25 cellular contexts compared by ENCODE assay signal in the genomic region with DNA sequence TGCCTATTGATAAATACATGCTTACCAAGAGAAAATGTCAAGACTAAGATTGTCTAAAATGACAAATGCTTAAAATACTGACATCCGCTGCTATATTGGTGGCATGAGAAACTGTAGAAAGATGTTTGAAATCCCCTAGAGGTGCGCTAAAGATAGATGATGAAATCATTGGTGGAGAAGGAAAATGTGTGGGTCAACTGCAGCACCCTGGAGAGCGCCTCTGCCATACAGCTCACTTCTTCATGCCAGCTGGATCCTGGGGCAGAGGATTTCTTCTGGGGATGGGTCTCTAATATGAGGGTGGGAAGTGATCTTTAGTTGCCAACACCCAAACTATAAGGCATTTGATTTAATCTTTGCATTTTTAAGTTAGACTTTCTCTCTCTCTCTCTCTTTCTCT.
DNase-seq lines count a peak whose midpoint lies in the region; ATAC-seq, FAIRE-seq and TF ChIP-seq lines count a peak whose summit lies in the region.
"Had no signal": no experiment of that assay in that cellular context is flagged by ENCODE, and none has a peak within 500 bp of the region (broad histone marks: within the 10 kb centered on the region; RNA-seq: fewer than 3 reads in every experiment).

No MANE protein-coding gene starts in this region.

- no peak overlapping the region for H3K4me2 ChIP-seq in H1 (ENCODE audit: insufficient read depth in 1 of 2, low read depth in 2 of 2, low read length in 2 of 2)
- H3K4me2 ChIP-seq in neural progenitor cell, result no peak overlapping the region
- H3K4me2 ChIP-seq: smooth muscle cell had no signal

- H3F3A ChIP-seq in neural progenitor cell (ENCODE audit: low read depth), result no peaks in the 10 kb centered on the region

- H3K23ac ChIP-seq in H1 (ENCODE audit: insufficient read length), result no peak overlapping the region

- no peak for TF ChIP-seq RAD21 in H1 (IDR thresholded peaks at IDR 0.05 in 1 of 2, conservative IDR thresholded peaks at IDR 0.05 in 1 of 2; ENCODE audit: low read depth in 2 of 2, low read length in 2 of 2)

- intact Hi-C loops in upper lobe of right lung (cut with DNase I), result no loop called here

- H3K14ac ChIP-seq in H1 (ENCODE audit: insufficient read length), result no peak overlapping the region

- H4K20me1 ChIP-seq in H1 (replicated peaks in 1 of 2; ENCODE audit: control insufficient read depth in 1 of 2, insufficient read depth in 2 of 2, low read length in 2 of 2) (no peaks in the 10 kb centered on the region), neural progenitor cell (ENCODE audit: low read depth) (no peaks in the 10 kb centered on the region)

- no peak for TF ChIP-seq CTCF in H1 (IDR thresholded peaks at IDR 0.05; ENCODE audit: control extremely low read depth in 1 of 3, insufficient read depth in 1 of 3, low read depth in 1 of 3, low read length in 3 of 3)
- no peak for TF ChIP-seq CTCF in neural progenitor cell (IDR thresholded peaks at IDR 0.05)
- no peak for TF ChIP-seq CTCF in WERI-Rb-1 (IDR thresholded peaks at IDR 0.05; ENCODE audit: low read depth, low read length)
- TF ChIP-seq CTCF in upper lobe of right lung (IDR thresholded peaks at IDR 0.05), result no peak

- no peak overlapping the region for H3K4me3 ChIP-seq in H1 (ENCODE audit: extremely low read depth in 1 of 4, insufficient read depth in 2 of 4, low read depth in 3 of 4, low read length in 4 of 4)
- no peak overlapping the region for H3K4me3 ChIP-seq in neural progenitor cell
- no peak overlapping the region for H3K4me3 ChIP-seq in WERI-Rb-1 (ENCODE audit: low read depth, low read length)
- H3K4me3 ChIP-seq in upper lobe of right lung, result no peak overlapping the region
- H3K4me3 ChIP-seq: smooth muscle cell had no signal

- H3K79me2 ChIP-seq in H1 (ENCODE audit: control insufficient read depth in 1 of 2, insufficient read depth in 2 of 2, low read length in 2 of 2) (no peaks in the 10 kb centered on the region), neural progenitor cell (ENCODE audit: low read depth) (no peaks in the 10 kb centered on the region)

- H2BK15ac ChIP-seq in H1 (ENCODE audit: low read length), result no peak overlapping the region

- no peak overlapping the region for H2AFZ ChIP-seq in H1 (ENCODE audit: low read length)
- H2AFZ ChIP-seq in neural progenitor cell (replicated peaks), result no peak overlapping the region

- no peak overlapping the region for H4K5ac ChIP-seq in H1 (ENCODE audit: insufficient read length, low read depth, low read length)

- no peak overlapping the region for H3K27ac Mint-ChIP-seq in neural progenitor cell
- H3K27ac Mint-ChIP-seq: activated T-helper 1 cell treated with anti-CD3 and anti-CD28 coated beads, Interleukin-12 subunit alpha, Interleukin-12 subunit beta, Interleukin-2, Interleukin-4 antibody, amounts not matched to agents 30 ng/mL and 10 ng/mL and 1 ng/mL, durations not matched to agents 14 hours and 24 hours and 36 hours; HFFc6; natural killer cell treated with Interleukin-12 subunit alpha and Interleukin-12 subunit beta and Interleukin-15 and Interleukin-18, amount 100 ng/mL, for 72 hours; T-helper 1 cell treated with Interleukin-12 subunit alpha and Interleukin-12 subunit beta and Interleukin-4 antibody, amounts not matched to agents 30 μg/mL and 1 μg/mL, for 36 hours had no signal

- H2BK20ac ChIP-seq in H1 (ENCODE audit: low read length), result no peak overlapping the region

- no peaks in the 10 kb centered on the region for H3K79me1 ChIP-seq in H1 (ENCODE audit: low read depth, low read length)

- H3K27me3 ChIP-seq in H1 (replicated peaks in 1 of 4; ENCODE audit: control insufficient read depth in 3 of 4, extremely low read depth in 1 of 4, insufficient read depth in 3 of 4, low read length in 3 of 4) (no peaks in the 10 kb centered on the region), neural progenitor cell (no peaks in the 10 kb centered on the region), WERI-Rb-1 (ENCODE audit: insufficient read depth, low read depth, severe bottlenecking) (no peaks in the 10 kb centered on the region), upper lobe of right lung (no peaks in the 10 kb centered on the region)

- H3K36me3 Mint-ChIP-seq in neural progenitor cell, result no peaks in the 10 kb centered on the region

- no peak overlapping the region for H4K91ac ChIP-seq in H1 (replicated peaks; ENCODE audit: insufficient read length, low read length)

- no peak overlapping the region for H2BK5ac ChIP-seq in H1 (ENCODE audit: low read depth, low read length)

- ATAC-seq in upper lobe of right lung, result no peak
- ATAC-seq in HG02623 (IDR thresholded peaks at IDR 0.05; ENCODE audit: unreplicated experiment), result no peak
- ATAC-seq: natural killer cell treated with Interleukin-12 subunit alpha and Interleukin-12 subunit beta and Interleukin-15 and Interleukin-18, amount 100 ng/mL, for 72 hours had no signal

- H3K56ac ChIP-seq in H1 (replicated peaks; ENCODE audit: insufficient read length, low read depth, low read length), result no peak overlapping the region

- peaks cover 4% of the 10 kb centered on the region for H3K27me3 Mint-ChIP-seq in neural progenitor cell (ENCODE audit: insufficient read depth, low read depth)
- H3K27me3 Mint-ChIP-seq: natural killer cell treated with Interleukin-12 subunit alpha and Interleukin-12 subunit beta and Interleukin-15 and Interleukin-18, amount 100 ng/mL, for 72 hours had no signal

- CTCF ChIA-PET in H1 (lab: Charles Lee; ENCODE audit: partially characterized antibody), result no interaction called here

- no peaks in the 10 kb centered on the region for H3K4me1 Mint-ChIP-seq in neural progenitor cell

- no peaks in the 10 kb centered on the region for H3K4me1 ChIP-seq in H1 (replicated peaks in 1 of 4; ENCODE audit: control insufficient read depth in 3 of 4, insufficient read depth in 4 of 4, low read length in 3 of 4)
- H3K4me1 ChIP-seq in neural progenitor cell, result no peaks in the 10 kb centered on the region
- H3K4me1 ChIP-seq in upper lobe of right lung, result no peaks in the 10 kb centered on the region

- H3K9me3 ChIP-seq in H1 (ENCODE audit: insufficient read depth in 2 of 2, low read depth in 1 of 2, low read length in 1 of 2) (no peaks in the 10 kb centered on the region), neural progenitor cell (ENCODE audit: low read depth) (no peaks in the 10 kb centered on the region), WERI-Rb-1 (ENCODE audit: severe bottlenecking) (no peaks in the 10 kb centered on the region), upper lobe of right lung (no peaks in the 10 kb centered on the region)
- H3K9me3 ChIP-seq: Caco-2 had no signal

- no peak overlapping the region for H2BK120ac ChIP-seq in H1 (replicated peaks; ENCODE audit: low read depth, low read length)

- 81% methylated on average over 3 of the region's 3 CpGs; no CpG with 5 or more reads in 1 of the 2 experiments for WGBS in H1 (ENCODE audit: extremely low coverage in 1 of 2, insufficient coverage in 1 of 2, insufficient read length in 1 of 2, insufficient replicate concordance in 2 of 2, low coverage in 1 of 2, low lambda C conversion rate in 2 of 2, missing lambda C conversion rate in 1 of 2), 2 experiments

- no peak overlapping the region for H3K4ac ChIP-seq in H1 (replicated peaks; ENCODE audit: insufficient read length, low read depth, low read length)

- H3K27ac ChIP-seq in H1 (ENCODE audit: low read depth, low read length) (no peak overlapping the region), neural progenitor cell (no peak overlapping the region), WERI-Rb-1 (no peak overlapping the region), upper lobe of right lung (no peak overlapping the region)

- H3K18ac ChIP-seq in H1 (ENCODE audit: extremely low read depth, low read length), result no peak overlapping the region

- POLR2A ChIA-PET in H1 (lab: Charles Lee; ENCODE audit: partially characterized antibody), result no interaction called here

- no peak overlapping the region for H3K4me3 Mint-ChIP-seq in neural progenitor cell
- H3K4me3 Mint-ChIP-seq: activated T-helper 1 cell treated with anti-CD3 and anti-CD28 coated beads, Interleukin-12 subunit alpha, Interleukin-12 subunit beta, Interleukin-2, Interleukin-4 antibody, amounts not matched to agents 30 ng/mL and 10 ng/mL and 1 ng/mL, durations not matched to agents 14 hours and 24 hours and 36 hours; HFFc6; natural killer cell treated with Interleukin-12 subunit alpha and Interleukin-12 subunit beta and Interleukin-15 and Interleukin-18, amount 100 ng/mL, for 72 hours; T-helper 1 cell treated with Interleukin-12 subunit alpha and Interleukin-12 subunit beta and Interleukin-4 antibody, amounts not matched to agents 30 μg/mL and 1 μg/mL, for 36 hours had no signal

- H3K9ac ChIP-seq in H1 (replicated peaks in 1 of 4; ENCODE audit: extremely low read depth in 1 of 4, low read depth in 3 of 4, low read length in 3 of 4) (no peak overlapping the region), neural progenitor cell (no peak overlapping the region)

- TF ChIP-seq POLR2A in H1 (IDR thresholded peaks at IDR 0.05; ENCODE audit: control extremely low read depth in 1 of 2, low read depth in 2 of 2, low read length in 2 of 2), result no peak

- H3K36me3 ChIP-seq in H1 (ENCODE audit: control insufficient read depth in 2 of 4, insufficient read depth in 4 of 4, low read length in 3 of 4) (no peaks in the 10 kb centered on the region), neural progenitor cell (no peaks in the 10 kb centered on the region), WERI-Rb-1 (no peaks in the 10 kb centered on the region), upper lobe of right lung (no peaks in the 10 kb centered on the region)

- no peaks in the 10 kb centered on the region for H3K9me3 Mint-ChIP-seq in neural progenitor cell

- H4K8ac ChIP-seq in H1 (ENCODE audit: extremely low read depth, insufficient read depth, low read length), result no peak overlapping the region

- H3K23me2 ChIP-seq in H1 (ENCODE audit: low read depth, low read length), result no peaks in the 10 kb centered on the region

- peak; percentile 28 for DNase-seq in HPDE6-E6E7 (ENCODE audit: extremely low spot score)
- DNase-seq in NAMALWA (ENCODE audit: low spot score), result peak; percentile 13
- peak in 1 of 2 experiments; percentile 61 for DNase-seq in H1 (ENCODE audit: low read depth in 1 of 2, low spot score in 2 of 2)
- peak; percentile 37 for DNase-seq in neural progenitor cell (ENCODE audit: low spot score)
- no peak for DNase-seq in WERI-Rb-1
- DNase-seq in upper lobe of right lung, result no peak
- DNase-seq: central memory CD4-positive, alpha-beta T cell; effector CD8-positive, alpha-beta T cell; EL; head of caudate nucleus; HFFc6; mesenchymal stem cell; MM.1S; NCI-H2029; Right ventricle myocardium superior; stimulated activated CD4-positive, alpha-beta T cell treated with anti-CD3 and anti-CD28 coated beads, Interleukin-4, amount 100 ng/mL, for 4 hours; substantia nigra had no signal

- no peak overlapping the region for H2BK12ac ChIP-seq in H1 (ENCODE audit: low read depth, low read length)

- H2AK5ac ChIP-seq in H1 (ENCODE audit: low read depth, low read length), result no peak overlapping the region

- FAIRE-seq in H1 (lab: Jason Lieb, UNC), result no peak
- FAIRE-seq: GM19239, keratinocyte had no signal

- no peak for TF ChIP-seq EP300 in H1 (IDR thresholded peaks at IDR 0.05; ENCODE audit: borderline replicate concordance in 1 of 2, low read depth in 2 of 2, low read length in 2 of 2)

TF ChIP-seq in H1, 55 proteins besides CTCF, POLR2A, EP300 and RAD21 (continues in another document):
- TF ChIP-seq BRCA1 (IDR thresholded peaks at IDR 0.05; ENCODE audit: low read depth, low read length) (no peak), CEBPB (IDR thresholded peaks at IDR 0.05; ENCODE audit: low read depth, low read length) (peak; percentile 67), JUN (IDR thresholded peaks at IDR 0.05; ENCODE audit: low read depth, low read length) (no peak)

Comparison
In these comparisons a context has a peak if more than half of its experiments do, and no peak if none do; other contexts are left out.
1. DNase-seq: peak in HPDE6-E6E7 (single experiment), NAMALWA (single experiment) and neural progenitor cell (single experiment); none in WERI-Rb-1 (single experiment) and upper lobe of right lung (single experiment).